In the genomic region with DNA sequence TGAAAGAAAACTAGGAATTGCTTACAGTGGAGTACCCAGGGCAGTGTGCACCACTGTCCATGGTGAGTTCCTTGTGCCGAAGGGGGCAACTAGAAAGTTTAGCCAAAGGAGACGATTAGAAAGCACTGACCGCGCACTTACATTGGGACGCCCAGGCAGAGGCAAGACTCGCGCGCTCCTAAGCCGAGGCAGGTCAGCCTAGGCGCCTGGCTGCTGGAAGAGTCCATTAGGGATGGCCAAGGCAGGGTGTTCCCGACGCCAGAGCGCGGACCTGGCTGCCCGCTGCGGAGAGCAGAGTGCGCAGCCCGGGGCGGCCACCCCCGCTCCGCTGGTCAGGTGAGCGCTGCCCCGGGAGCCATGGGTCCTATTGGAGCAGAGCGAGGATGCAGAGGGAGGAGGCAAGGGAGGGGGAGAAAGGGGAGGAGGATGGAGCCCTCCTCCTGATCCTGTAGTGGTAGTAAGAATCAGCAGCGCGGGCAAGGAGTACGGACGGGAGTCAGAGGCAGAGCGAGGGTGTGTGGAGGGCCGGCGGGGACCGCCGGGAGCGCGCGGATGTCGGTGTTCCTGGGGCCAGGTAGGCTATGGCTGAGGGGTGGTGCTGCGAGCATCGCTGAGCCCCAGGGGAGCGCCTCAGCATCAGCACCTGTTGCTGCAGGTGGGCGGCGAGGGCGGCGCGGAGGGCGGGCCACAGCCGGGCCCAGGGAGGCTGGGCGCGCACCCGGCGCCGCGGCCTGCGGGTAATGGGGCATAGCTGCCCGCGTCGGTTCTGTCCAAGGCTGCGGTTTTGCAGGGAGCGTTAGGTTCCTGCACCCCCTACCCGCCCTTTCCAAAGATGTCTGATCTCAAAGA, we compare ENCODE assay signal across 1 cellular context.
TF ChIP-seq lines count a peak whose summit lies in the region.

ADGRV1 (plus strand) TSS at position 454 of the 849 bp plus-strand sequence; CDS start at position 553, 99 bp downstream.

TF ChIP-seq in K562, 482 proteins besides CTCF, POLR2A, EP300 and RAD21 (continued from another document and continues in another):
- TF ChIP-seq ZNF518B (CRISPR knock-in tag; IDR thresholded peaks at IDR 0.05) (no peak), SP1 (CRISPR knock-in tag; IDR thresholded peaks at IDR 0.05) (peak; percentile 57; the same call in 1 of the 2 replicates), PHF8 (IDR thresholded peaks at IDR 0.05; ENCODE audit: borderline replicate concordance, low read length) (peak; percentile 40; the same call in 1 of the 2 replicates), BHLHE40 (IDR thresholded peaks at IDR 0.05; ENCODE audit: low read length) (peak; percentile 87), ARID2 (IDR thresholded peaks at IDR 0.05) (no peak), MIER1 (IDR thresholded peaks at IDR 0.05; ENCODE audit: low read depth) (no peak), ZNF165 (CRISPR knock-in tag; IDR thresholded peaks at IDR 0.05; ENCODE audit: borderline replicate concordance) (no peak), BMI1 (IDR thresholded peaks at IDR 0.05; ENCODE audit: low read length) (no peak), ZNF263 (CRISPR knock-in tag; IDR thresholded peaks at IDR 0.05; ENCODE audit: borderline replicate concordance) (peak; percentile 81), CREBBP (IDR thresholded peaks at IDR 0.05; ENCODE audit: low read depth, low read length) (no peak), POLR2AphosphoS5 (IDR thresholded peaks at IDR 0.05; ENCODE audit: control insufficient read depth, insufficient read depth, low read depth, low read length) (peak; percentile 12; the same call in 1 of the 2 replicates), TEAD2 (tag; IDR thresholded peaks at IDR 0.05) (no peak), FOSL1 (tag; conservative IDR thresholded peaks at IDR 0.05) (no peak), RAD51 (IDR thresholded peaks at IDR 0.05; ENCODE audit: borderline replicate concordance, low read depth) (no peak), YY1 (IDR thresholded peaks at IDR 0.05; ENCODE audit: borderline replicate concordance in 1 of 3, control insufficient read depth in 1 of 3, extremely low read depth in 1 of 3, insufficient read depth in 3 of 3, insufficient read length in 1 of 3, insufficient replicate concordance in 2 of 3, low read depth in 1 of 3, low read length in 2 of 3) (peak in 1 of 3 experiments; percentile 13), FOXK1 (CRISPR knock-in tag; IDR thresholded peaks at IDR 0.05; ENCODE audit: borderline replicate concordance) (no peak), ZFP1 (CRISPR knock-in tag; IDR thresholded peaks at IDR 0.05) (no peak), ERF (CRISPR knock-in tag; IDR thresholded peaks at IDR 0.05) (no peak), GTF2B (IDR thresholded peaks at IDR 0.05; ENCODE audit: extremely low read depth, insufficient read length) (no peak), ZFP36 (IDR thresholded peaks at IDR 0.05; ENCODE audit: low read depth, low read length, partially characterized antibody) (no peak), SIX5 (IDR thresholded peaks at IDR 0.05; ENCODE audit: borderline replicate concordance in 1 of 2, insufficient read depth in 1 of 2, low read depth in 1 of 2, low read length in 2 of 2) (peak in 1 of 2 experiments; percentile 22; a peak in 1 of 4 replicates), RB1 (IDR thresholded peaks at IDR 0.05; ENCODE audit: low read depth) (peak; percentile 74; the same call in 1 of the 2 replicates), GTF2F1 (IDR thresholded peaks at IDR 0.05; ENCODE audit: low read depth, low read length) (no peak), ZNF124 (CRISPR knock-in tag; IDR thresholded peaks at IDR 0.05) (no peak), ARID3B (CRISPR knock-in tag; IDR thresholded peaks at IDR 0.05; ENCODE audit: borderline replicate concordance) (no peak), ZNF347 (CRISPR knock-in tag; IDR thresholded peaks at IDR 0.05; ENCODE audit: low read depth) (no peak), ZBTB40 (IDR thresholded peaks at IDR 0.05) (no peak), ZBTB40 (CRISPR knock-in tag; IDR thresholded peaks at IDR 0.05) (no peak), CBX1 (IDR thresholded peaks at IDR 0.05; ENCODE audit: low read depth) (no peak), PHTF2 (CRISPR knock-in tag; IDR thresholded peaks at IDR 0.05) (no peak), ZNF324 (CRISPR knock-in tag; IDR thresholded peaks at IDR 0.05) (no peak), MAZ (CRISPR knock-in tag; conservative IDR thresholded peaks at IDR 0.05 in 1 of 2, IDR thresholded peaks at IDR 0.05 in 1 of 2) (peak; percentile 62 to 74), MLX (CRISPR knock-in tag; conservative IDR thresholded peaks at IDR 0.05) (no peak)
- TF ChIP-seq, protein P1, sequence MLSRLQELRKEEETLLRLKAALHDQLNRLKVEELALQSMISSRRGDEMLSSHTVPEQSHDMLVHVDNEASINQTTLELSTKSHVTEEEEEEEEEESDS (CRISPR knock-in tag; IDR thresholded peaks at IDR 0.05), result no peak
- TF ChIP-seq, protein P2, sequence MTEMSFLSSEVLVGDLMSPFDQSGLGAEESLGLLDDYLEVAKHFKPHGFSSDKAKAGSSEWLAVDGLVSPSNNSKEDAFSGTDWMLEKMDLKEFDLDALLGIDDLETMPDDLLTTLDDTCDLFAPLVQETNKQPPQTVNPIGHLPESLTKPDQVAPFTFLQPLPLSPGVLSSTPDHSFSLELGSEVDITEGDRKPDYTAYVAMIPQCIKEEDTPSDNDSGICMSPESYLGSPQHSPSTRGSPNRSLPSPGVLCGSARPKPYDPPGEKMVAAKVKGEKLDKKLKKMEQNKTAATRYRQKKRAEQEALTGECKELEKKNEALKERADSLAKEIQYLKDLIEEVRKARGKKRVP (CRISPR knock-in tag; IDR thresholded peaks at IDR 0.05), result no peak
